Comparison of ENCODE assay signal across 11 cellular contexts in genomic region chr11:727281-727701, GRCh38. TPM values are rescaled to one million over a fixed set of nuclear protein-coding genes. Genes with fewer than 3 reads are reported as not detected.
DNase-seq lines count a peak whose midpoint lies in the region; ATAC-seq, FAIRE-seq and TF ChIP-seq lines count a peak whose summit lies in the region.
"Had no signal": no experiment of that assay in that cellular context is flagged by ENCODE, and none has a peak within 500 bp of the region (broad histone marks: within the 10 kb centered on the region; RNA-seq: fewer than 3 reads in every experiment).

No MANE protein-coding gene starts in this region.

- peaks cover 6% of the 10 kb centered on the region for H3K27me3 Mint-ChIP-seq in T-helper 17 cell

- peak overlapping the region in 1 of 2 donors; percentile 34 for H3K9ac ChIP-seq in kidney (ENCODE audit: low read length in 2 of 2)

- TF ChIP-seq CTCF in kidney (IDR thresholded peaks at IDR 0.05; ENCODE audit: borderline replicate concordance, extremely low read depth, insufficient read depth) (no peak), stomach (IDR thresholded peaks at IDR 0.05) (no peak)

- no peak for TF ChIP-seq POLR2A in stomach (IDR thresholded peaks at IDR 0.05)

- H3K27me3 ChIP-seq in stomach: peaks cover 0 to 84% (median 24%) of the 10 kb centered on the region in 3 donors

- H3K36me3 ChIP-seq in kidney (ENCODE audit: control insufficient read depth in 1 of 2, insufficient read depth in 2 of 2, low read length in 2 of 2) (peaks cover 0 to 12% of the 10 kb centered on the region in 2 donors), stomach (peaks cover 3 to 21% (median 15%) of the 10 kb centered on the region in 4 donors)
- H3K36me3 ChIP-seq: brain microvascular endothelial cell had no signal

- H3K27ac ChIP-seq in kidney (ENCODE audit: low read depth in 2 of 2, low read length in 2 of 2): peak overlapping the region; percentile 53 to 76
- peak overlapping the region; percentile 12 to 80 (median 70) for H3K27ac ChIP-seq in stomach
- H3K27ac ChIP-seq: brain microvascular endothelial cell, C4-2B had no signal

- H3K4me1 Mint-ChIP-seq in T-helper 17 cell: peaks cover 8% of the 10 kb centered on the region

- peak overlapping the region; percentile 86 for H3K4me3 Mint-ChIP-seq in T-helper 17 cell

- ATAC-seq in T-helper 17 cell: no peak

- H3K27ac Mint-ChIP-seq in T-helper 17 cell: no peak overlapping the region

- peak; percentile 23 for DNase-seq in Daoy (ENCODE audit: low read depth)
- DNase-seq in T-helper 17 cell: no peak
- peak; percentile 74 for DNase-seq in kidney
- DNase-seq in stomach: no peak
- DNase-seq in NCI-H446 treated with DMSO at 0.1 percent for 48 hours (lab: John Stamatoyannopoulos, UW): no peak
- no peak for DNase-seq in NCI-H82 (lab: John Stamatoyannopoulos, UW)
- no peak for DNase-seq in CD1c-positive myeloid dendritic cell (ENCODE audit: extremely low spot score)
- no peak for DNase-seq in NCI-H2081 (lab: John Stamatoyannopoulos, UW)
- DNase-seq: NCI-H2081 treated with DMSO at 0.1 percent for 48 hours had no signal

- H3K9me3 ChIP-seq in T-helper 17 cell (ENCODE audit: control insufficient read depth, low read length, poor library complexity, severe bottlenecking) (no peaks in the 10 kb centered on the region), kidney (ENCODE audit: control insufficient read depth in 1 of 2, low read length in 2 of 2) (no peaks in the 10 kb centered on the region), stomach (no peaks in the 10 kb centered on the region)

- H3K4me1 ChIP-seq in kidney (ENCODE audit: control insufficient read depth in 1 of 2, insufficient read depth in 1 of 2, low read depth in 1 of 2, low read length in 2 of 2) (peaks cover 0 to 5% of the 10 kb centered on the region in 2 donors), stomach (peaks cover 33 to 66% (median 45%) of the 10 kb centered on the region in 4 donors)

- FAIRE-seq in kidney (lab: Jason Lieb, UNC): no peak

- WGBS in stomach, 5 donors: 85 to 94% (median 88%) methylated on average over 10 to 12 of the region's 12 CpGs

- H3K36me3 Mint-ChIP-seq in T-helper 17 cell (ENCODE audit: low read depth): peaks cover 2% of the 10 kb centered on the region

- TF ChIP-seq EP300 in stomach (IDR thresholded peaks at IDR 0.05): no peak

- H3K4me3 ChIP-seq in kidney (ENCODE audit: low read length in 2 of 2) (no peak overlapping the region), stomach (no peak overlapping the region)

- intact Hi-C loops in kidney (cut with DNase I) (loop anchor here (10.0 kb wide), 1 partner anchor 172 kb away; no protein-coding TSS in a partner anchor), stomach (cut with DNase I; ENCODE audit: low total_unique reads) (loop anchor here (10.0 kb wide), 1 partner anchor 62 kb away; no protein-coding TSS in a partner anchor)

RNA-seq across cellular contexts. Expression of gene TALDO1, which starts 20.0 kb away (rescaled TPM):
- 319 and 455 TPM in 2 replicates for total RNA-seq in Daoy (2014; rRNA removed; shearing (Covaris generic))
- total RNA-seq in T-helper 17 cell (100 to 1,000 TPM in 1 of 2 donors, 10 to 100 TPM in 1; 60.4 to 102 TPM), kidney (175 TPM), stomach (100 to 1,000 TPM in 4 of 5 donors, 10 to 100 TPM in 1; 85.9 to 258 (median 175) TPM)
- polyA plus RNA-seq in kidney (ENCODE audit: insufficient read depth, low read depth, low replicate concordance) (312 TPM), stomach (100 to 1,000 TPM; 139 to 214 (median 208) TPM)

RNA-seq across cellular contexts. Expression of gene EPS8L2, which starts 21.3 kb away (rescaled TPM):
- 1.8 and 5.4 TPM in 2 replicates for total RNA-seq in Daoy (2014; rRNA removed; shearing (Covaris generic))
- total RNA-seq in T-helper 17 cell (10 to 100 TPM in 1 of 2 donors, 1 to 10 TPM in 1; 6.8 to 11.7 TPM), kidney (287 TPM), stomach (100 to 1,000 TPM in 4 of 5 donors, 10 to 100 TPM in 1; 45.0 to 617 (median 306) TPM)
- polyA plus RNA-seq in kidney (ENCODE audit: insufficient read depth, low read depth, low replicate concordance) (199 TPM), stomach (100 to 1,000 TPM in 1 of 3 donors, 10 to 100 TPM in 2; 91.5 to 190 (median 96.2) TPM)

RNA-seq across cellular contexts. Expression of gene TMEM80, which starts 31.7 kb away (rescaled TPM):
- total RNA-seq in Daoy (2014; rRNA removed; shearing (Covaris generic)): 7.5 and 15.8 TPM in 2 replicates
- total RNA-seq in T-helper 17 cell (10 to 100 TPM; 20.8 to 21.3 TPM), kidney (38.6 TPM), stomach (10 to 100 TPM in 4 of 5 donors, 1 to 10 TPM in 1; 4.9 to 46.5 (median 21.5) TPM)
- polyA plus RNA-seq in kidney (ENCODE audit: insufficient read depth, low read depth, low replicate concordance) (36.2 TPM), stomach (10 to 100 TPM in 2 of 3 donors, 1 to 10 TPM in 1; 9.0 to 30.8 (median 18.1) TPM)

RNA-seq across cellular contexts. Expression of gene DEAF1, which starts 32.3 kb away (rescaled TPM):
- 21.7 and 25.5 TPM in 2 replicates for total RNA-seq in Daoy (2014; rRNA removed; shearing (Covaris generic))
- total RNA-seq in T-helper 17 cell (10 to 100 TPM; 55.3 to 77.1 TPM), kidney (54.5 TPM), stomach (100 to 1,000 TPM in 1 of 5 donors, 10 to 100 TPM in 4; 12.3 to 111 (median 29.4) TPM)
- polyA plus RNA-seq in kidney (ENCODE audit: insufficient read depth, low read depth, low replicate concordance) (30.2 TPM), stomach (10 to 100 TPM; 41.4 to 51.8 (median 45.1) TPM)

RNA-seq across cellular contexts. Expression of gene GATD1, which starts 50.0 kb away (rescaled TPM):
- 17.3 and 18.4 TPM in 2 replicates for total RNA-seq in Daoy (2014; rRNA removed; shearing (Covaris generic))
- 10 to 100 TPM; 36.7 to 44.3 TPM for total RNA-seq in T-helper 17 cell
- total RNA-seq in kidney: 66.2 TPM
- 38.3 TPM for polyA plus RNA-seq in kidney (ENCODE audit: insufficient read depth, low read depth, low replicate concordance)
- total RNA-seq in stomach: 10 to 100 TPM in 4 of 5 donors, 1 to 10 TPM in 1; 9.9 to 68.1 (median 13.4) TPM
- polyA plus RNA-seq in stomach: 10 to 100 TPM; 21.0 to 63.2 (median 24.7) TPM

Comparison
In these comparisons a context has a peak if more than half of its experiments do, and no peak if none do; other contexts are left out.
1. DNase-seq: peak in Daoy (single experiment) and kidney (single experiment); none in T-helper 17 cell (0 of 3), stomach (single experiment), NCI-H446 treated with DMSO at 0.1 percent for 48 hours (single experiment), NCI-H82 (single experiment), CD1c-positive myeloid dendritic cell (single experiment) and NCI-H2081 (0 of 2).